9 cellular contexts compared by ENCODE assay signal in genomic region chr18:33560686-33561370, GRCh38. TPM values are rescaled to one million over a fixed set of nuclear protein-coding genes. Genes with fewer than 3 reads are reported as not detected.
A peak's percentile ranks its signal among the peaks of the same experiment; 100 is the strongest.
DNase-seq lines count a peak whose midpoint lies in the region; ATAC-seq lines count a peak whose summit lies in the region.
"Had no signal": no experiment of that assay in that cellular context is flagged by ENCODE, and none has a peak within 500 bp of the region (broad histone marks: within the 10 kb centered on the region; RNA-seq: fewer than 3 reads in every experiment).

No MANE protein-coding gene starts in this region.

- ATAC-seq in GM18520 (IDR thresholded peaks at IDR 0.05; ENCODE audit: unreplicated experiment) (peak; percentile 74), HG02678 (IDR thresholded peaks at IDR 0.05; ENCODE audit: unreplicated experiment) (peak; percentile 66)
- ATAC-seq in naive thymus-derived CD8-positive, alpha-beta T cell = no peak
- ATAC-seq in natural killer cell treated with Interleukin-12 subunit alpha and Interleukin-12 subunit beta and Interleukin-15 and Interleukin-18, amount 100 ng/mL, for 72 hours = no peak

- H3K4me3 Mint-ChIP-seq in naive thymus-derived CD8-positive, alpha-beta T cell = no peak overlapping the region
- H3K4me3 Mint-ChIP-seq in natural killer cell treated with Interleukin-12 subunit alpha and Interleukin-12 subunit beta and Interleukin-15 and Interleukin-18, amount 100 ng/mL, for 72 hours = no peak overlapping the region

- no peak overlapping the region for H3K27ac Mint-ChIP-seq in naive thymus-derived CD8-positive, alpha-beta T cell
- H3K27ac Mint-ChIP-seq in natural killer cell treated with Interleukin-12 subunit alpha and Interleukin-12 subunit beta and Interleukin-15 and Interleukin-18, amount 100 ng/mL, for 72 hours = no peak overlapping the region

- peaks cover 0 to 11% (median 4%) of the 10 kb centered on the region in 9 donors for H3K9me3 Mint-ChIP-seq in naive thymus-derived CD8-positive, alpha-beta T cell
- peaks cover 6% of the 10 kb centered on the region for H3K9me3 Mint-ChIP-seq in natural killer cell treated with Interleukin-12 subunit alpha and Interleukin-12 subunit beta and Interleukin-15 and Interleukin-18, amount 100 ng/mL, for 72 hours

- no peaks in the 10 kb centered on the region for H3K4me1 Mint-ChIP-seq in naive thymus-derived CD8-positive, alpha-beta T cell
- no peaks in the 10 kb centered on the region for H3K4me1 Mint-ChIP-seq in natural killer cell treated with Interleukin-12 subunit alpha and Interleukin-12 subunit beta and Interleukin-15 and Interleukin-18, amount 100 ng/mL, for 72 hours (ENCODE audit: low read depth in 2 of 2)

- no peaks in the 10 kb centered on the region for H3K36me3 Mint-ChIP-seq in naive thymus-derived CD8-positive, alpha-beta T cell
- H3K36me3 Mint-ChIP-seq in natural killer cell treated with Interleukin-12 subunit alpha and Interleukin-12 subunit beta and Interleukin-15 and Interleukin-18, amount 100 ng/mL, for 72 hours = no peaks in the 10 kb centered on the region

- DNase-seq in RPMI8226 (peak; percentile 73), islet precursor cell (peak; percentile 88), 8988T (no peak), AG08395 (ENCODE audit: low spot score) (no peak)
- DNase-seq in naive thymus-derived CD8-positive, alpha-beta T cell = no peak
- DNase-seq in natural killer cell treated with Interleukin-12 subunit alpha and Interleukin-12 subunit beta and Interleukin-15 and Interleukin-18, amount 100 ng/mL, for 72 hours (ENCODE audit: low spot score) = no peak

- POLR2A ChIA-PET in naive thymus-derived CD8-positive, alpha-beta T cell (lab: Charles Lee) = no interaction called here

- H3K27me3 Mint-ChIP-seq in naive thymus-derived CD8-positive, alpha-beta T cell = no peaks in the 10 kb centered on the region
- H3K27me3 Mint-ChIP-seq in natural killer cell treated with Interleukin-12 subunit alpha and Interleukin-12 subunit beta and Interleukin-15 and Interleukin-18, amount 100 ng/mL, for 72 hours = no peaks in the 10 kb centered on the region

RNA-seq across cellular contexts. Expression of gene ASXL3, which starts 17.2 kb away (rescaled TPM):
- total RNA-seq in naive thymus-derived CD8-positive, alpha-beta T cell = not detected
- polyA plus RNA-seq in naive thymus-derived CD8-positive, alpha-beta T cell = not detected
- not detected for total RNA-seq in natural killer cell treated with Interleukin-12 subunit alpha and Interleukin-12 subunit beta and Interleukin-15 and Interleukin-18, amount 100 ng/mL, for 72 hours
- total RNA-seq: SJSA1 had no signal

Comparison
In these comparisons a context has a peak if more than half of its experiments do, and no peak if none do; other contexts are left out.
1. ATAC-seq: peak in GM18520 (single experiment) and HG02678 (single experiment); none in naive thymus-derived CD8-positive, alpha-beta T cell (0 of 2) and natural killer cell treated with Interleukin-12 subunit alpha and Interleukin-12 subunit beta and Interleukin-15 and Interleukin-18, amount 100 ng/mL, for 72 hours (0 of 2).
2. DNase-seq: peak in RPMI8226 (single experiment) and islet precursor cell (single experiment); none in naive thymus-derived CD8-positive, alpha-beta T cell (0 of 10), 8988T (single experiment), natural killer cell treated with Interleukin-12 subunit alpha and Interleukin-12 subunit beta and Interleukin-15 and Interleukin-18, amount 100 ng/mL, for 72 hours (single experiment) and AG08395 (single experiment).